Comparison of ENCODE assay signal across 30 cellular contexts in the genomic region with DNA sequence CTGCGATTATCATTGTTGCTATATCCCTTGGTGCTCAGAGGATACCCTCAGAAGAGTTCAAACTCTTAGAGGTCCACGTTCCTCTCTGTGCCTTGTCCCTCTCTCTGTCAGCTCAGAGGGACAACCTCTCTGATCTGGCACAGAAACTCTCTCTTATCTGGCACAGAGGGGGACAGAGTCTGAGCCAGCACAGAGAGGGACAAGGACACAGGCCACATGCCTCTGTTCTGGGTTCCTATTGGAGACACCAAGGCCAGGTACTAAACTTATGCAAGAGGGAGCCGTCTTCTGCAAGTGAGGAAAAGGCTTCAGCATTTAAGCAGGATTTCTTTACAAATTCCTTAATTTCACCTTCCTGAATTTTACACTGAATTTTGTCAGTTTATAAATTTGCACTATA.
"Had no signal": no experiment of that assay in that cellular context is flagged by ENCODE, and none has a peak within 500 bp of the region (broad histone marks: within the 10 kb centered on the region; RNA-seq: fewer than 3 reads in every experiment).

No MANE protein-coding gene starts in this region.

- H3K36me3 ChIP-seq: Peyer's patch, SJSA1 had no signal

- DNase-seq: activated CD4-positive, alpha-beta T cell treated with anti-CD3 and anti-CD28 coated beads, Interleukin-2, amount 10 ng/mL, durations not matched to agents 24 days and 14 days; activated CD4-positive, alpha-beta T cell treated with anti-CD3 and anti-CD28 coated beads, Interleukin-2, amount 50 U/mL, for 4 hours; activated CD8-positive, alpha-beta T cell treated with anti-CD3 and anti-CD28 coated beads for 36 hours; activated gamma-delta T cell; activated naive CD4-positive, alpha-beta T cell treated with Interleukin-2 at 50 U/mL for 16 hours; activated naive CD8-positive, alpha-beta T cell treated with anti-CD3 and anti-CD28 coated beads, Interleukin-2, amount 10 ng/mL, durations not matched to agents 7 days and 5 days; activated T-cell treated with anti-CD3 and anti-CD28 coated beads, Interleukin-2, amount 50 U/mL, for 1 hour; activated T-cell treated with anti-CD3 and anti-CD28 coated beads, Interleukin-2, amount 50 U/mL, for 72 hours; central memory CD4-positive, alpha-beta T cell; NCI-H1417; NCI-H146; NCI-H187; NCI-H2029 treated with DMSO at 0.1 percent for 48 hours; NCI-H2107; NCI-H2171 treated with DMSO at 0.1 percent for 48 hours; NCI-H2227 treated with DMSO at 0.1 percent for 48 hours; NCI-H446; NCI-H510A treated with DMSO at 0.1 percent for 48 hours; NCI-H526 treated with DMSO at 0.1 percent for 48 hours; NCI-H82; NK-92 treated with Interleukin-12 subunit alpha and Interleukin-12 subunit beta, amount 100 ng/mL, for 24 hours; PC-3; Peyer's patch; RPMI8226; SHP77 treated with DMSO at 0.1 percent for 48 hours; SK-N-SH had no signal

- H3K4me1 ChIP-seq: Peyer's patch, SJSA1 had no signal

- H3K4me3 ChIP-seq: Peyer's patch, SJSA1 had no signal

- H3K27ac ChIP-seq: Peyer's patch, SJSA1 had no signal

- FAIRE-seq: astrocyte, TTC549 had no signal

- H3K9ac ChIP-seq: SK-N-SH had no signal

- ATAC-seq: activated CD8-positive, alpha-beta T cell treated with anti-CD3 and anti-CD28 coated beads for 36 hours; activated T-cell treated with anti-CD3 and anti-CD28 coated beads, Interleukin-2, amount 50 U/mL, for 72 hours; activated T-helper 17 cell treated with anti-CD3 and anti-CD28 coated beads, Interleukin-2, amount 50 U/mL, for 72 hours; PC-3 had no signal

- H3K4me2 ChIP-seq: SK-N-SH had no signal

- H3K27me3 ChIP-seq: Peyer's patch, SJSA1 had no signal

- H3K9me3 ChIP-seq: Peyer's patch, SJSA1, SK-N-SH had no signal
